Comparison of ENCODE assay signal across 1 cellular context in genomic region chr4:8148785-8149435, GRCh38.
TF ChIP-seq lines count a peak whose summit lies in the region.

No MANE protein-coding gene starts in this region.

TF ChIP-seq in GM23338, 12 proteins besides CTCF, POLR2A, EP300 and RAD21 (continued from another document):
- TF ChIP-seq, protein P1, sequence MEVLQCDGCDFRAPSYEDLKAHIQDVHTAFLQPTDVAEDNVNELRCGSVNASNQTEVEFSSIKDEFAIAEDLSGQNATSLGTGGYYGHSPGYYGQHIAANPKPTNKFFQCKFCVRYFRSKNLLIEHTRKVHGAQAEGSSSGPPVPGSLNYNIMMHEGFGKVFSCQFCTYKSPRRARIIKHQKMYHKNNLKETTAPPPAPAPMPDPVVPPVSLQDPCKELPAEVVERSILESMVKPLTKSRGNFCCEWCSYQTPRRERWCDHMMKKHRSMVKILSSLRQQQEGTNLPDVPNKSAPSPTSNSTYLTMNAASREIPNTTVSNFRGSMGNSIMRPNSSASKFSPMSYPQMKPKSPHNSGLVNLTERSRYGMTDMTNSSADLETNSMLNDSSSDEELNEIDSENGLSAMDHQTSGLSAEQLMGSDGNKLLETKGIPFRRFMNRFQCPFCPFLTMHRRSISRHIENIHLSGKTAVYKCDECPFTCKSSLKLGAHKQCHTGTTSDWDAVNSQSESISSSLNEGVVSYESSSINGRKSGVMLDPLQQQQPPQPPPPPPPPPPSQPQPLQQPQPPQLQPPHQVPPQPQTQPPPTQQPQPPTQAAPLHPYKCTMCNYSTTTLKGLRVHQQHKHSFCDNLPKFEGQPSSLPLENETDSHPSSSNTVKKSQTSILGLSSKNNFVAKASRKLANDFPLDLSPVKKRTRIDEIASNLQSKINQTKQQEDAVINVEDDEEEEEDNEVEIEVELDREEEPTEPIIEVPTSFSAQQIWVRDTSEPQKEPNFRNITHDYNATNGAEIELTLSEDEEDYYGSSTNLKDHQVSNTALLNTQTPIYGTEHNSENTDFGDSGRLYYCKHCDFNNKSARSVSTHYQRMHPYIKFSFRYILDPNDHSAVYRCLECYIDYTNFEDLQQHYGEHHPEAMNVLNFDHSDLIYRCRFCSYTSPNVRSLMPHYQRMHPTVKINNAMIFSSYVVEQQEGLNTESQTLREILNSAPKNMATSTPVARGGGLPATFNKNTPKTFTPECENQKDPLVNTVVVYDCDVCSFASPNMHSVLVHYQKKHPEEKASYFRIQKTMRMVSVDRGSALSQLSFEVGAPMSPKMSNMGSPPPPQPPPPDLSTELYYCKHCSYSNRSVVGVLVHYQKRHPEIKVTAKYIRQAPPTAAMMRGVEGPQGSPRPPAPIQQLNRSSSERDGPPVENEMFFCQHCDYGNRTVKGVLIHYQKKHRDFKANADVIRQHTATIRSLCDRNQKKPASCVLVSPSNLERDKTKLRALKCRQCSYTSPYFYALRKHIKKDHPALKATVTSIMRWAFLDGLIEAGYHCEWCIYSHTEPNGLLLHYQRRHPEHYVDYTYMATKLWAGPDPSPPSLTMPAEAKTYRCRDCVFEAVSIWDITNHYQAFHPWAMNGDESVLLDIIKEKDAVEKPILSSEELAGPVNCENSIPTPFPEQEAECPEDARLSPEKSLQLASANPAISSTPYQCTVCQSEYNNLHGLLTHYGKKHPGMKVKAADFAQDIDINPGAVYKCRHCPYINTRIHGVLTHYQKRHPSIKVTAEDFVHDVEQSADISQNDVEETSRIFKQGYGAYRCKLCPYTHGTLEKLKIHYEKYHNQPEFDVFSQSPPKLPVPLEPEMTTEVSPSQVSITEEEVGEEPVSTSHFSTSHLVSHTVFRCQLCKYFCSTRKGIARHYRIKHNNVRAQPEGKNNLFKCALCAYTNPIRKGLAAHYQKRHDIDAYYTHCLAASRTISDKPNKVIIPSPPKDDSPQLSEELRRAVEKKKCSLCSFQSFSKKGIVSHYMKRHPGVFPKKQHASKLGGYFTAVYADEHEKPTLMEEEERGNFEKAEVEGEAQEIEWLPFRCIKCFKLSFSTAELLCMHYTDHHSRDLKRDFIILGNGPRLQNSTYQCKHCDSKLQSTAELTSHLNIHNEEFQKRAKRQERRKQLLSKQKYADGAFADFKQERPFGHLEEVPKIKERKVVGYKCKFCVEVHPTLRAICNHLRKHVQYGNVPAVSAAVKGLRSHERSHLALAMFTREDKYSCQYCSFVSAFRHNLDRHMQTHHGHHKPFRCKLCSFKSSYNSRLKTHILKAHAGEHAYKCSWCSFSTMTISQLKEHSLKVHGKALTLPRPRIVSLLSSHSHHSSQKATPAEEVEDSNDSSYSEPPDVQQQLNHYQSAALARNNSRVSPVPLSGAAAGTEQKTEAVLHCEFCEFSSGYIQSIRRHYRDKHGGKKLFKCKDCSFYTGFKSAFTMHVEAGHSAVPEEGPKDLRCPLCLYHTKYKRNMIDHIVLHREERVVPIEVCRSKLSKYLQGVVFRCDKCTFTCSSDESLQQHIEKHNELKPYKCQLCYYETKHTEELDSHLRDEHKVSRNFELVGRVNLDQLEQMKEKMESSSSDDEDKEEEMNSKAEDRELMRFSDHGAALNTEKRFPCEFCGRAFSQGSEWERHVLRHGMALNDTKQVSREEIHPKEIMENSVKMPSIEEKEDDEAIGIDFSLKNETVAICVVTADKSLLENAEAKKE (CRISPR knock-in tag; IDR thresholded peaks at IDR 0.05) = no peak
- TF ChIP-seq, protein P2, sequence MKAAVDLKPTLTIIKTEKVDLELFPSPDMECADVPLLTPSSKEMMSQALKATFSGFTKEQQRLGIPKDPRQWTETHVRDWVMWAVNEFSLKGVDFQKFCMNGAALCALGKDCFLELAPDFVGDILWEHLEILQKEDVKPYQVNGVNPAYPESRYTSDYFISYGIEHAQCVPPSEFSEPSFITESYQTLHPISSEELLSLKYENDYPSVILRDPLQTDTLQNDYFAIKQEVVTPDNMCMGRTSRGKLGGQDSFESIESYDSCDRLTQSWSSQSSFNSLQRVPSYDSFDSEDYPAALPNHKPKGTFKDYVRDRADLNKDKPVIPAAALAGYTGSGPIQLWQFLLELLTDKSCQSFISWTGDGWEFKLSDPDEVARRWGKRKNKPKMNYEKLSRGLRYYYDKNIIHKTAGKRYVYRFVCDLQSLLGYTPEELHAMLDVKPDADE (IDR thresholded peaks at IDR 0.05) = no peak
- TF ChIP-seq REST (IDR thresholded peaks at IDR 0.05; ENCODE audit: unreplicated experiment) = no peak
- no peak for TF ChIP-seq STAT1 (IDR thresholded peaks at IDR 0.05; ENCODE audit: unreplicated experiment)
- no peak for TF ChIP-seq EZH2phosphoT487 (IDR thresholded peaks at IDR 0.05; ENCODE audit: unreplicated experiment)
- TF ChIP-seq JUNB (IDR thresholded peaks at IDR 0.05; ENCODE audit: unreplicated experiment) = no peak
- no peak for TF ChIP-seq CREB1 (CRISPR knock-in tag; IDR thresholded peaks at IDR 0.05; ENCODE audit: low read depth)
- no peak for TF ChIP-seq ZNF331 (CRISPR knock-in tag; IDR thresholded peaks at IDR 0.05; ENCODE audit: low read depth)
- no peak for TF ChIP-seq POLR2AphosphoS5 (IDR thresholded peaks at IDR 0.05; ENCODE audit: low read depth)
